In genomic region chr9:93567271-93567959, GRCh38 we compare ENCODE assay signal across 8 cellular contexts. TPM values are rescaled to one million over a fixed set of nuclear protein-coding genes. Genes with fewer than 3 reads are reported as not detected.
DNase-seq lines count a peak whose midpoint lies in the region; ATAC-seq and TF ChIP-seq lines count a peak whose summit lies in the region.

No MANE protein-coding gene starts in this region.

- H3K4me1 ChIP-seq in HEK293 (ENCODE audit: control insufficient read depth, insufficient read depth, low read length) (no peaks in the 10 kb centered on the region), gastrocnemius medialis (peaks cover 10 to 13% of the 10 kb centered on the region in 2 donors)

- peak overlapping the region; percentile 85 for H3K4me3 Mint-ChIP-seq in activated T-helper 1 cell treated with anti-CD3 and anti-CD28 coated beads, Interleukin-12 subunit alpha, Interleukin-12 subunit beta, Interleukin-2, Interleukin-4 antibody, amounts not matched to agents 30 ng/mL and 10 ng/mL and 1 ng/mL, durations not matched to agents 14 hours and 24 hours and 36 hours

- in situ Hi-C loops in gastrocnemius medialis (cut with MboI; ENCODE audit: low sequenced_read_pairs in 4 of 4): loop anchor here (5.0 to 25.0 kb wide), 5 partner anchors 105 to 405 kb away; partner anchors contain the start of genes FAM120A (in 3 of the 4) and FAM120AOS (in 3 of the 4)

- H3K36me3 ChIP-seq in BJ (ENCODE audit: control insufficient read depth, insufficient read depth, low read length) (peaks cover 10% of the 10 kb centered on the region), HEK293 (ENCODE audit: control insufficient read depth in 2 of 2, insufficient read depth in 1 of 2, low read length in 2 of 2) (peaks cover 4 to 22% of the 10 kb centered on the region in 2 experiments; a peak in 2 of 3 replicates), gastrocnemius medialis (peaks cover 0 to 29% of the 10 kb centered on the region in 2 donors)

- intact Hi-C loops in activated T-helper 1 cell treated with anti-CD3 and anti-CD28 coated beads, Interleukin-12 subunit alpha, Interleukin-12 subunit beta, Interleukin-2, Interleukin-4 antibody, amounts not matched to agents 30 ng/mL and 10 ng/mL and 1 ng/mL, durations not matched to agents 14 hours and 24 hours and 36 hours (cut with micrococcal nuclease): no loop called here
- intact Hi-C loops in left cardiac atrium (cut with DNase I): loop anchor here in 1 of 2 donors (5.0 kb wide), 1 partner anchor 115 kb away; the partner anchor contains the start of genes FAM120A and FAM120AOS
- intact Hi-C loops in gastrocnemius medialis (cut with DNase I; ENCODE audit: low total_unique reads): loop anchor here (2.0 to 5.0 kb wide), 2 partner anchors 57 to 360 kb away; no protein-coding TSS in a partner anchor

- POLR2A ChIA-PET in BJ (lab: Charles Lee) (no interaction called here), HEK293 (lab: Yijun Ruan, JAX) (interaction anchor here (1.2 to 2.4 kb wide), 5 partner anchors 8 to 116 kb away, joined by 4 to 14 read pairs (median 13); partner anchors contain the start of genes FAM120A, FAM120AOS and PHF2)

- H3K9me3 ChIP-seq in HEK293 (ENCODE audit: control insufficient read depth, insufficient read depth, low read depth, low read length): no peaks in the 10 kb centered on the region
- H3K9me3 ChIP-seq in gastrocnemius medialis: no peaks in the 10 kb centered on the region

- ATAC-seq in left cardiac atrium: peak; percentile 16
- ATAC-seq in gastrocnemius medialis: peak in 1 of 2 donors; percentile 36
- ATAC-seq in GM18519 (IDR thresholded peaks at IDR 0.05; ENCODE audit: low FRiP score, unreplicated experiment): no peak

- TF ChIP-seq POLR2A in gastrocnemius medialis (IDR thresholded peaks at IDR 0.05): no peak

- TF ChIP-seq CTCF in BJ (IDR thresholded peaks at IDR 0.05; ENCODE audit: insufficient read depth, low read depth, low read length) (no peak), HEK293 (tag by site-specific recombination; IDR thresholded peaks at IDR 0.05) (no peak), gastrocnemius medialis (IDR thresholded peaks at IDR 0.05 in 4 of 5, conservative IDR thresholded peaks at IDR 0.05 in 1 of 5) (no peak)

- H3K27me3 ChIP-seq in BJ (ENCODE audit: control insufficient read depth, insufficient read depth, low read length): no peaks in the 10 kb centered on the region
- no peaks in the 10 kb centered on the region for H3K27me3 ChIP-seq in gastrocnemius medialis

- no peak for DNase-seq in BJ (ENCODE audit: low read depth)
- no peak for DNase-seq in activated T-helper 1 cell treated with anti-CD3 and anti-CD28 coated beads, Interleukin-12 subunit alpha, Interleukin-12 subunit beta, Interleukin-2, Interleukin-4 antibody, amounts not matched to agents 30 ng/mL and 10 ng/mL and 1 ng/mL, durations not matched to agents 14 hours and 24 hours and 36 hours (ENCODE audit: low spot score)
- DNase-seq in left cardiac atrium: no peak
- DNase-seq in gastrocnemius medialis: peak in 1 of 2 donors; percentile 38
- DNase-seq in HPDE6-E6E7 (ENCODE audit: extremely low spot score): no peak
- DNase-seq in activated CD4-positive, alpha-beta T cell treated with anti-CD3 and anti-CD28 coated beads, Interleukin-2, amount 50 U/mL, for 4 hours: no peak

- H3K4me3 ChIP-seq in BJ (ENCODE audit: low read depth, low read length) (peak overlapping the region; percentile 54), HEK293 (ENCODE audit: low read depth, low read length) (peak overlapping the region; percentile 58), gastrocnemius medialis (peak overlapping the region; percentile 64 to 88 (median 72))

- peaks cover 12% of the 10 kb centered on the region for H3K9me3 Mint-ChIP-seq in activated T-helper 1 cell treated with anti-CD3 and anti-CD28 coated beads, Interleukin-12 subunit alpha, Interleukin-12 subunit beta, Interleukin-2, Interleukin-4 antibody, amounts not matched to agents 30 ng/mL and 10 ng/mL and 1 ng/mL, durations not matched to agents 14 hours and 24 hours and 36 hours

- H3K27me3 Mint-ChIP-seq in activated T-helper 1 cell treated with anti-CD3 and anti-CD28 coated beads, Interleukin-12 subunit alpha, Interleukin-12 subunit beta, Interleukin-2, Interleukin-4 antibody, amounts not matched to agents 30 ng/mL and 10 ng/mL and 1 ng/mL, durations not matched to agents 14 hours and 24 hours and 36 hours (ENCODE audit: insufficient read depth): no peaks in the 10 kb centered on the region

- CTCF ChIA-PET in BJ (lab: Yijun Ruan, JAX): interaction anchor here (1.1 to 2.0 kb wide), 5 partner anchors 8 to 114 kb away, joined by 7 to 14 read pairs (median 9); partner anchors contain the start of genes FAM120AOS and PHF2
- CTCF ChIA-PET in HEK293 (lab: Yijun Ruan, JAX): interaction anchor here (0.7 to 2.3 kb wide), 8 partner anchors 13 to 899 kb away, joined by 3 to 50 read pairs (median 4); partner anchors contain the start of gene FAM120A

- H3K27ac ChIP-seq in HEK293 (ENCODE audit: extremely low read depth, low read depth, low read length) (peak overlapping the region; percentile 84; the same call in 1 of the 2 replicates), gastrocnemius medialis (peak overlapping the region; percentile 89 to 99 (median 94))

- peaks cover 31% of the 10 kb centered on the region for H3K36me3 Mint-ChIP-seq in activated T-helper 1 cell treated with anti-CD3 and anti-CD28 coated beads, Interleukin-12 subunit alpha, Interleukin-12 subunit beta, Interleukin-2, Interleukin-4 antibody, amounts not matched to agents 30 ng/mL and 10 ng/mL and 1 ng/mL, durations not matched to agents 14 hours and 24 hours and 36 hours (ENCODE audit: low read depth)

- H3K4me1 Mint-ChIP-seq in activated T-helper 1 cell treated with anti-CD3 and anti-CD28 coated beads, Interleukin-12 subunit alpha, Interleukin-12 subunit beta, Interleukin-2, Interleukin-4 antibody, amounts not matched to agents 30 ng/mL and 10 ng/mL and 1 ng/mL, durations not matched to agents 14 hours and 24 hours and 36 hours (ENCODE audit: low read depth): peaks cover 22% of the 10 kb centered on the region

- H3K27ac Mint-ChIP-seq in activated T-helper 1 cell treated with anti-CD3 and anti-CD28 coated beads, Interleukin-12 subunit alpha, Interleukin-12 subunit beta, Interleukin-2, Interleukin-4 antibody, amounts not matched to agents 30 ng/mL and 10 ng/mL and 1 ng/mL, durations not matched to agents 14 hours and 24 hours and 36 hours: peak overlapping the region; percentile 87

TF ChIP-seq in HEK293, 187 proteins besides CTCF, POLR2A, EP300 and RAD21 (continues in another document):
- TF ChIP-seq PRDM10 (tag by site-specific recombination; IDR thresholded peaks at IDR 0.05): no peak
- no peak for TF ChIP-seq HOXA7 (CRISPR knock-in tag; IDR thresholded peaks at IDR 0.05; ENCODE audit: borderline replicate concordance)
- no peak for TF ChIP-seq ZNF169 (tag by site-specific recombination; IDR thresholded peaks at IDR 0.05)
- TF ChIP-seq ZNF114 (tag by site-specific recombination; IDR thresholded peaks at IDR 0.05): no peak
- no peak for TF ChIP-seq ZNF2 (tag by site-specific recombination; IDR thresholded peaks at IDR 0.05)
- TF ChIP-seq ZNF280C (tag by site-specific recombination; IDR thresholded peaks at IDR 0.05): no peak

RNA-seq across cellular contexts. Expression of gene PHF2, which starts 9.0 kb away (rescaled TPM):
- polyA plus RNA-seq in BJ (2011; rRNA removed): 6.5 and 9.4 TPM in 2 replicates
- polyA minus RNA-seq in BJ (2011; rRNA and poly(A)+ RNA removed): 4.7 and 4.8 TPM in 2 replicates
- total RNA-seq in activated T-helper 1 cell treated with anti-CD3 and anti-CD28 coated beads, Interleukin-12 subunit alpha, Interleukin-12 subunit beta, Interleukin-2, Interleukin-4 antibody, amounts not matched to agents 30 ng/mL and 10 ng/mL and 1 ng/mL, durations not matched to agents 14 hours and 24 hours and 36 hours: 24.5 and 26.5 TPM in 2 replicates
- total RNA-seq in left cardiac atrium: 10 to 100 TPM; 25.7 to 27.7 TPM
- total RNA-seq in gastrocnemius medialis: 10 to 100 TPM; 18.8 to 24.3 (median 21.9) TPM
